Comparison of ENCODE assay signal across 8 cellular contexts in genomic region chr3:160226026-160226739, GRCh38. TPM values are rescaled to one million over a fixed set of nuclear protein-coding genes. Genes with fewer than 3 reads are reported as not detected.
DNase-seq lines count a peak whose midpoint lies in the region; ATAC-seq, FAIRE-seq and TF ChIP-seq lines count a peak whose summit lies in the region.

No MANE protein-coding gene starts in this region.

- DNase-seq in A549 (ENCODE audit: low read depth in 1 of 2, low spot score in 1 of 2) (peak in 1 of 2 experiments; percentile 12), GM12865 (ENCODE audit: low read depth) (peak; percentile 18), coronary artery (ENCODE audit: low spot score) (no peak), mesothelial cell of epicardium (ENCODE audit: low spot score in 2 of 2, unreplicated experiment in 2 of 2) (peak in 1 of 2 experiments; percentile 43), aorta (peak in 1 of 2 donors; percentile 50), mucosa of gallbladder (ENCODE audit: low spot score) (no peak)

- H3K9ac ChIP-seq in OCI-LY1 (ENCODE audit: low read length): no peak overlapping the region

- no peaks in the 10 kb centered on the region for H3K36me3 ChIP-seq in OCI-LY1 (ENCODE audit: insufficient read depth, low read length)
- no peaks in the 10 kb centered on the region for H3K36me3 ChIP-seq in aorta (ENCODE audit: control insufficient read depth in 1 of 2, insufficient read depth in 2 of 2, low read length in 1 of 2)

- H3K36me3 Mint-ChIP-seq in mesothelial cell of epicardium: no peaks in the 10 kb centered on the region

- H3K4me3 ChIP-seq in A549 (peak overlapping the region; percentile 57), GM12865 (ENCODE audit: low read depth, low read length) (peak overlapping the region; percentile 58), OCI-LY1 (ENCODE audit: low read depth, low read length, poor library complexity, severe bottlenecking) (peak overlapping the region; percentile 61), coronary artery (peak overlapping the region; percentile 86), aorta (ENCODE audit: low read length in 2 of 2) (peak overlapping the region; percentile 53 to 78)

- peaks cover 78% of the 10 kb centered on the region for H3K27me3 Mint-ChIP-seq in mesothelial cell of epicardium (ENCODE audit: low read depth)

- H4K20me1 ChIP-seq in OCI-LY1 (ENCODE audit: insufficient read depth, low read length): no peaks in the 10 kb centered on the region

- H3K27ac Mint-ChIP-seq in mesothelial cell of epicardium: peak overlapping the region; percentile 25

- peaks cover 11% of the 10 kb centered on the region for H3K27me3 ChIP-seq in OCI-LY1 (ENCODE audit: insufficient read depth, low read length)
- H3K27me3 ChIP-seq in aorta (ENCODE audit: control insufficient read depth in 1 of 2, insufficient read depth in 2 of 2, low read length in 1 of 2): no peaks in the 10 kb centered on the region

- H3K27ac ChIP-seq in A549 (peak overlapping the region; percentile 74 to 89), OCI-LY1 (ENCODE audit: low read depth, low read length, poor library complexity, severe bottlenecking) (no peak overlapping the region), coronary artery (no peak overlapping the region), aorta (ENCODE audit: low read depth in 1 of 2, low read length in 2 of 2) (no peak overlapping the region)

- TF ChIP-seq CTCF in A549 (IDR thresholded peaks at IDR 0.05): no peak
- TF ChIP-seq CTCF in GM12865 (IDR thresholded peaks at IDR 0.05; ENCODE audit: insufficient read depth, low read depth, low read length, missing control alignments): no peak
- no peak for TF ChIP-seq CTCF in OCI-LY1 (IDR thresholded peaks at IDR 0.05; ENCODE audit: low read length)
- no peak for TF ChIP-seq CTCF in coronary artery (IDR thresholded peaks at IDR 0.05)
- TF ChIP-seq CTCF in mesothelial cell of epicardium (IDR thresholded peaks at IDR 0.05; ENCODE audit: unreplicated experiment): no peak

- H3K4me3 Mint-ChIP-seq in mesothelial cell of epicardium: peak overlapping the region; percentile 67

- FAIRE-seq in A549 (lab: Jason Lieb, UNC): no peak

- TF ChIP-seq RAD21 in A549 (conservative IDR thresholded peaks at IDR 0.05 in 1 of 2, IDR thresholded peaks at IDR 0.05 in 1 of 2): no peak

- no peak for TF ChIP-seq EP300 in A549 (IDR thresholded peaks at IDR 0.05)

- no peaks in the 10 kb centered on the region for H3F3A ChIP-seq in OCI-LY1 (ENCODE audit: insufficient read depth, low read length)

- H2AFZ ChIP-seq in OCI-LY1 (ENCODE audit: low read length): no peak overlapping the region

- H3K4me1 ChIP-seq in A549: no peaks in the 10 kb centered on the region
- peaks cover 10% of the 10 kb centered on the region for H3K4me1 ChIP-seq in OCI-LY1 (ENCODE audit: insufficient read depth, low read length, severe bottlenecking)
- H3K4me1 ChIP-seq in aorta (ENCODE audit: control insufficient read depth in 1 of 2, insufficient read depth in 2 of 2, low read length in 2 of 2): no peaks in the 10 kb centered on the region

- ATAC-seq in A549: peak in 1 of 2 experiments; percentile 64; a peak in 3 of 6 replicates
- peak; percentile 16 for ATAC-seq in HG02870 (IDR thresholded peaks at IDR 0.05; ENCODE audit: unreplicated experiment)
- no peak for ATAC-seq in aorta (ENCODE audit: low FRiP score)

- no peaks in the 10 kb centered on the region for H3K9me2 ChIP-seq in OCI-LY1 (ENCODE audit: low read depth, low read length)

- no peaks in the 10 kb centered on the region for H3K9me3 Mint-ChIP-seq in mesothelial cell of epicardium

- no peak for TF ChIP-seq POLR2A in A549 (IDR thresholded peaks at IDR 0.05; ENCODE audit: low read length)

- no peaks in the 10 kb centered on the region for H3K9me3 ChIP-seq in A549
- no peaks in the 10 kb centered on the region for H3K9me3 ChIP-seq in OCI-LY1 (ENCODE audit: low read length)
- no peaks in the 10 kb centered on the region for H3K9me3 ChIP-seq in aorta (ENCODE audit: control insufficient read depth, low read length)

- H3K4me1 Mint-ChIP-seq in mesothelial cell of epicardium: peaks cover 12% of the 10 kb centered on the region

- POLR2A ChIA-PET in A549 (lab: Yijun Ruan, JAX): interaction anchor here (0.7 to 2.0 kb wide), 6 partner anchors 61 to 194 kb away, joined by 3 to 9 read pairs (median 3); no protein-coding TSS in a partner anchor

- peak overlapping the region; percentile 77 for H3K4me2 ChIP-seq in A549
- peak overlapping the region; percentile 79 for H3K4me2 ChIP-seq in OCI-LY1 (ENCODE audit: low read length)

- H3K79me2 ChIP-seq in OCI-LY1 (ENCODE audit: insufficient read depth, low read length): no peaks in the 10 kb centered on the region

- intact Hi-C loops in aorta (cut with DNase I): no loop called here

- CTCF ChIA-PET in A549 (lab: Yijun Ruan, JAX): interaction anchor here (0.5 to 4.3 kb wide), 25 partner anchors 7 to 859 kb away, joined by 3 to 26 read pairs (median 6); no protein-coding TSS in a partner anchor

- 65% methylated on average over 19 of the region's 78 CpGs for WGBS in A549 (ENCODE audit: missing lambda C conversion rate)
- 1 to 3% methylated on average over 72 to 78 of the region's 78 CpGs for WGBS in aorta, 2 donors

TF ChIP-seq in A549, 52 proteins besides CTCF, POLR2A, EP300 and RAD21:
- TF ChIP-seq E2F6 (IDR thresholded peaks at IDR 0.05; ENCODE audit: borderline replicate concordance, low read depth) (no peak; the same call in 1 of the 2 replicates), JUN (IDR thresholded peaks at IDR 0.05) (no peak; a peak in 1 of 5 replicates), CEBPB (IDR thresholded peaks at IDR 0.05) (no peak), HDAC2 (IDR thresholded peaks at IDR 0.05) (no peak), ZNF302 (CRISPR knock-in tag; IDR thresholded peaks at IDR 0.05) (no peak), RCOR1 (IDR thresholded peaks at IDR 0.05; ENCODE audit: low read depth, low read length) (no peak), HMGXB4 (CRISPR knock-in tag; IDR thresholded peaks at IDR 0.05; ENCODE audit: borderline replicate concordance) (no peak), FOXS1 (CRISPR knock-in tag; IDR thresholded peaks at IDR 0.05) (no peak), REST (IDR thresholded peaks at IDR 0.05) (no peak), CHD4 (IDR thresholded peaks at IDR 0.05; ENCODE audit: borderline replicate concordance) (no peak)

RNA-seq across cellular contexts. Expression of gene C3orf80, which starts 1.0 kb away (rescaled TPM):
- polyA plus RNA-seq in A549 (2011; rRNA removed): 1.7 TPM in 2 replicates
- polyA plus RNA-seq in A549 (2012; cell fraction: cytosol; rRNA removed): 0.69 and 1.0 TPM in 2 replicates
- 1.4 and 2.4 TPM in 2 replicates for polyA plus RNA-seq in A549 (2012; cell fraction: nucleus; rRNA removed)
- polyA plus RNA-seq in A549 (2017; fragmentation: RNase III; extraction: RNeasy Plus Mini Kit Qiagen cat#74134 plus additional on column Dnase treatment): 2.0 to 3.7 TPM (median 3.5 TPM) in 3 replicates
- 0.79 and 0.83 TPM in 2 replicates for polyA minus RNA-seq in A549 (2011; rRNA and poly(A)+ RNA removed)
- total RNA-seq in mesothelial cell of epicardium: not detected in 3 replicates
- total RNA-seq in aorta: 1 to 10 TPM in 1 of 2 donors, under 1 TPM in 1; 0.49 to 1.1 TPM
- polyA plus RNA-seq in aorta: under 1 TPM; 0.13 to 0.41 TPM
- 0.55 TPM for total RNA-seq in mucosa of gallbladder

Comparison
In these comparisons a context has a peak if more than half of its experiments do, and no peak if none do; other contexts are left out.
1. H3K27ac ChIP-seq: peak in A549 (2 of 2); none in OCI-LY1 (single experiment), coronary artery (0 of 2) and aorta (0 of 2).
2. Peak in every context shown above with its lines, with median percentiles within 50 percentile points of each other: H3K4me3 ChIP-seq.